Comparison of ENCODE assay signal across 8 cellular contexts in the genomic region with DNA sequence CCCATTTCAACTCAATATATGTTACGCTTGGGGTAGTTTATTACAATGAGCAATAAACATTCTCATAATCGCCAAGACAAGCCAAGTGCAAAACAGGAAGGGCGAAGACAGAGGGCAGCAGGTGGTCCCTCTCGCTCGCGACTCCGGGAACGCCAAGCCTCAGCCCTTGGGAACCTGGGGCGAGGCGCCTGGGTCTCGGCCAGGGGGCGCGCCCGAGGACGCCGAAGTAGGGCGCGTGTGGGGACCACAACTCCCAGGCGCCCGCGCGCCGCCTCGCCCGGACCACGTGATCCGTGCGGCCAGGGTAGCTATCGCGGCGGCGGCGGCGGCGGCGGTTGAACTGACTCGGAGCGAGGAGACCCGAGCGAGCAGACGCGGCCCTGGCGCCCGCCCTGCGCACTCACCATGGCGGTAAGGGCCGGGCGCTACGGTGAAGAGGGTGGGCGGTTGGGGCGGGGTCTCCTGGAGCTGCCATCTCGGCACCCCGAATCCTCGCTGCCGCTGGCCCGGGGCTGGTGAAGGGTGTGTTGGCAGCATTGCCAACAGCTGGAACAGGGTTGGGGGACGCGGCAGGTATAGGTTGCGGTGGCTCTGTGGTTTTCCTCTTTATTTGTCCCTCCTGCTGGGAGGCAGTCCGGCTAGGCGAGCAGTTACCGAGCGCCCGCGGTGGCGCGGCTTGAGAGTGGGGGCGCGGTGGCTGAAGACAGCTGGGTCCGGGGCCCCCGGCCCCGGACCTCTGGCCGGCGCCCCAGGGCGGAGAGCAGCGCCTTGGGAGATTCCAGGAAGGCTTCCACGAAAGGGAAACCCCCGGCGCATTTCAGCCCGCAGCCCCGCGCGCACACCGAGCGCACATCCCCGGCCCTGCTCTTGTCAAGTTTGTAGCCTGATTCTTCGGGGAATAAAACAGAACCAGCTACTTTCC. TPM values are rescaled to one million over a fixed set of nuclear protein-coding genes. Genes with fewer than 3 reads are reported as not detected.
DNase-seq lines count a peak whose midpoint lies in the region; ATAC-seq and TF ChIP-seq lines count a peak whose summit lies in the region.

A gene with protein sequence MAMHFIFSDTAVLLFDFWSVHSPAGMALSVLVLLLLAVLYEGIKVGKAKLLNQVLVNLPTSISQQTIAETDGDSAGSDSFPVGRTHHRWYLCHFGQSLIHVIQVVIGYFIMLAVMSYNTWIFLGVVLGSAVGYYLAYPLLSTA (plus strand): TSS at position 338 of the 922 bp plus-strand sequence. CDS start 68 bp downstream, at position 406.

- H3K9me3 Mint-ChIP-seq in activated CD4-positive, alpha-beta T cell treated with anti-CD3 and anti-CD28 coated beads, Interleukin-2, amount 10 ng/mL, durations not matched to agents 7 days and 5 days, result no peaks in the 10 kb centered on the region

- intact Hi-C loops in left lung (cut with DNase I), result no loop called here

- ATAC-seq in GM19035 (IDR thresholded peaks at IDR 0.05; ENCODE audit: unreplicated experiment) (peak; percentile 92), HG03354 (IDR thresholded peaks at IDR 0.05; ENCODE audit: poor library complexity, severe bottlenecking, unreplicated experiment) (peak; percentile 97), left lung (peak; percentile 95)

- no peaks in the 10 kb centered on the region for H3K36me3 ChIP-seq in left lung

- peaks cover under 1% of the 10 kb centered on the region for H3K36me3 Mint-ChIP-seq in activated CD4-positive, alpha-beta T cell treated with anti-CD3 and anti-CD28 coated beads, Interleukin-2, amount 10 ng/mL, durations not matched to agents 7 days and 5 days (ENCODE audit: low read depth)

- peaks cover 14% of the 10 kb centered on the region for H3K27me3 Mint-ChIP-seq in activated CD4-positive, alpha-beta T cell treated with anti-CD3 and anti-CD28 coated beads, Interleukin-2, amount 10 ng/mL, durations not matched to agents 7 days and 5 days

- H3K27ac Mint-ChIP-seq in activated CD4-positive, alpha-beta T cell treated with anti-CD3 and anti-CD28 coated beads, Interleukin-2, amount 10 ng/mL, durations not matched to agents 7 days and 5 days, result peak within 1 kb of the TSS; percentile 69

- DNase-seq in AML-193 (lab: John Stamatoyannopoulos, UW) (peak; percentile 65 to 76), NCI-H510A (lab: John Stamatoyannopoulos, UW) (peak; percentile 91), dedifferentiated amniotic fluid mesenchymal stem cell (ENCODE audit: extremely low spot score) (peak; percentile 59), left lung (peak; percentile 90 to 99)
- DNase-seq in activated CD4-positive, alpha-beta T cell treated with anti-CD3 and anti-CD28 coated beads, Interleukin-2, amount 10 ng/mL, durations not matched to agents 7 days and 5 days, result peak; percentile 88
- DNase-seq in stimulated activated CD4-positive, alpha-beta T cell treated with anti-CD3 and anti-CD28 coated beads, Interleukin-2, amount 100 ng/mL, for 4 hours (ENCODE audit: low read depth), result peak; percentile 81

- CTCF ChIA-PET in activated CD4-positive, alpha-beta T cell treated with anti-CD3 and anti-CD28 coated beads, Interleukin-2, amount 10 ng/mL, durations not matched to agents 7 days and 5 days (lab: Charles Lee), result interaction anchor here (0.6 to 1.7 kb wide), 6 partner anchors 9 to 1545 kb away, joined by 3 to 6 read pairs (median 4); no protein-coding TSS in a partner anchor

- peak within 1 kb of the TSS; percentile 88 to 90 for H3K4me3 ChIP-seq in left lung

- H3K27me3 ChIP-seq in left lung, result no peaks in the 10 kb centered on the region

- H3K27ac ChIP-seq in left lung, result peak within 1 kb of the TSS; percentile 74 to 98

- H3K4me1 Mint-ChIP-seq in activated CD4-positive, alpha-beta T cell treated with anti-CD3 and anti-CD28 coated beads, Interleukin-2, amount 10 ng/mL, durations not matched to agents 7 days and 5 days, result peaks cover 27% of the 10 kb centered on the region

- POLR2A ChIA-PET in activated CD4-positive, alpha-beta T cell treated with anti-CD3 and anti-CD28 coated beads, Interleukin-2, amount 10 ng/mL, durations not matched to agents 7 days and 5 days (lab: Charles Lee), result no interaction called here

- peak within 1 kb of the TSS; percentile 72 for H3K4me3 Mint-ChIP-seq in activated CD4-positive, alpha-beta T cell treated with anti-CD3 and anti-CD28 coated beads, Interleukin-2, amount 10 ng/mL, durations not matched to agents 7 days and 5 days

- H3K4me1 ChIP-seq in left lung, result peaks cover 0 to 58% of the 10 kb centered on the region in 2 donors

- peak in 1 of 2 donors; percentile 21 for TF ChIP-seq CTCF in left lung (IDR thresholded peaks at IDR 0.05)

- H3K9me3 ChIP-seq in left lung, result no peaks in the 10 kb centered on the region

RNA-seq across cellular contexts. Expression of the gene that starts here (rescaled TPM):
- total RNA-seq in activated CD4-positive, alpha-beta T cell treated with anti-CD3 and anti-CD28 coated beads, Interleukin-2, amount 10 ng/mL, durations not matched to agents 7 days and 5 days, result 1 to 10 TPM; 2.5 to 3.0 TPM
- total RNA-seq in left lung, result 10 to 100 TPM; 22.0 to 39.3 TPM

Comparison
In these comparisons a context has a peak if more than half of its experiments do, and no peak if none do; other contexts are left out.
1. Peak in every context shown above with its lines: DNase-seq, ATAC-seq, H3K4me3 ChIP-seq and H3K27ac ChIP-seq.
2. RNA of the gene that starts here (total RNA-seq): 22.0 to 39.3 TPM in left lung; 2.5 to 3.0 TPM in activated CD4-positive, alpha-beta T cell treated with anti-CD3 and anti-CD28 coated beads, Interleukin-2, amount 10 ng/mL, durations not matched to agents 7 days and 5 days; every median in the first group is over 4 times any median in the second.